ENCODE assay signal across 33 cellular contexts in the genomic region with DNA sequence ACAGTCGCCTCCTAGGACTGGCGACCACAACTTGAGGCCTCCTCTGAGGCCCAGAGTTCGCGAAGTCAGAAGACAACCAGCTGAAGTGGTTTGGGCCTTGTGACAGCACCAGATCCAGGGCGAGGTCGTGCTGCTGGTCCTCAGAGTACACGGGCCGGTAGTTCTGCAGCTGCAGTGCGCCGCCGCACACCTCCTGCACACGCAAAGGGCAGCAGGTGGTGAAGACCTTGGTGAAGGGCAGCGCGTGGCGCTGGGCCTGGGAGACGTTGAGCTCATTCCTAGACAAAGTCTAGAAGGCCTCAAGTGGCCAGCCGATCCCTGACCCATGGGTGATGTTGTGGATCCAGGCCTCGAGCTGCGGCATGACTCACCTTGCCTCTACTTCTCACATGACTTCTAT. TPM values are rescaled to one million over a fixed set of nuclear protein-coding genes. Genes with fewer than 3 reads are reported as not detected.
"Had no signal": no experiment of that assay in that cellular context is flagged by ENCODE, and none has a peak within 500 bp of the region (broad histone marks: within the 10 kb centered on the region; RNA-seq: fewer than 3 reads in every experiment).

No MANE protein-coding gene starts in this region.

- H3K9me3 Mint-ChIP-seq: activated naive CD4-positive, alpha-beta T cell treated with anti-CD3 and anti-CD28 coated beads for 36 hours; activated naive CD8-positive, alpha-beta T cell treated with anti-CD3 and anti-CD28 coated beads, Interleukin-2, amount 10 ng/mL, durations not matched to agents 7 days and 5 days; memory B cell; neural progenitor cell had no signal

- H3K4me1 Mint-ChIP-seq: brain had no signal

- H3K36me3 Mint-ChIP-seq: brain; memory B cell; natural killer cell; neural progenitor cell; stimulated activated naive B cell treated with anti-CD40 and anti-IgM and Interleukin-4, amounts not matched to agents 10 μg/mL and 1 μg/mL and 100 μg/mL, for 72 hours had no signal

- H3K27me3 Mint-ChIP-seq: activated naive CD8-positive, alpha-beta T cell treated with anti-CD3 and anti-CD28 coated beads, Interleukin-2, amount 10 ng/mL, durations not matched to agents 7 days and 5 days had no signal

- H3K4me3 ChIP-seq: ascending aorta, cardiac muscle cell, colonic mucosa, gastrocnemius medialis, neural progenitor cell, ovary, sigmoid colon, stomach, thyroid gland, upper lobe of left lung had no signal

- H3K4me3 Mint-ChIP-seq: activated naive CD4-positive, alpha-beta T cell treated with anti-CD3 and anti-CD28 coated beads for 36 hours; activated naive CD8-positive, alpha-beta T cell treated with anti-CD3 and anti-CD28 coated beads, Interleukin-2, amount 10 ng/mL, durations not matched to agents 7 days and 5 days; brain; memory B cell; natural killer cell; neural progenitor cell; stimulated activated naive B cell treated with anti-CD40 and anti-IgM and Interleukin-4, amounts not matched to agents 10 μg/mL and 1 μg/mL and 100 μg/mL, for 72 hours had no signal

- H3K27ac Mint-ChIP-seq: activated naive CD4-positive, alpha-beta T cell treated with anti-CD3 and anti-CD28 coated beads for 36 hours; activated naive CD8-positive, alpha-beta T cell treated with anti-CD3 and anti-CD28 coated beads, Interleukin-2, amount 10 ng/mL, durations not matched to agents 7 days and 5 days; neural progenitor cell; progenitor cell of endocrine pancreas had no signal

- H3K4me2 ChIP-seq: neural progenitor cell had no signal

- H3K4me1 ChIP-seq: ascending aorta, gastrocnemius medialis, neural progenitor cell, sigmoid colon had no signal

- ATAC-seq: gastrocnemius medialis; natural killer cell; stimulated activated naive B cell treated with anti-CD40 and anti-IgM and Interleukin-4, amounts not matched to agents 10 μg/mL and 1 μg/mL and 100 μg/mL, for 72 hours had no signal

- H3K9me3 ChIP-seq: ascending aorta, colonic mucosa, gastrocnemius medialis, ovary, sigmoid colon, stomach, thyroid gland, upper lobe of left lung had no signal

- DNase-seq: activated CD4-positive, alpha-beta T cell treated with anti-CD3 and anti-CD28 coated beads, Interleukin-2, amount 50 U/mL, for 1 hour; activated effector memory CD4-positive, alpha-beta T cell treated with anti-CD3 and anti-CD28 coated beads, Interleukin-2, amount 50 U/mL, for 16 hours; activated naive CD4-positive, alpha-beta T cell treated with anti-CD3 and anti-CD28 coated beads for 36 hours; activated naive CD8-positive, alpha-beta T cell treated with anti-CD3 and anti-CD28 coated beads, Interleukin-2, amount 10 ng/mL, durations not matched to agents 7 days and 5 days; cerebellar nuclear complex; colonic mucosa; effector CD8-positive, alpha-beta T cell; gastrocnemius medialis; glutamatergic neuron; hippocampal formation; left colon; midbrain; natural killer cell; ovary; retina; sigmoid colon; small intestine; stimulated activated CD4-positive, alpha-beta T cell treated with anti-CD3 and anti-CD28 coated beads, Interleukin-1b, Interleukin-23, amount 100 ng/mL, for 48 hours; stimulated activated CD4-positive, alpha-beta T cell treated with anti-CD3 and anti-CD28 coated beads, Interleukin-4, amount 100 ng/mL, for 4 hours; stimulated activated CD8-positive, alpha-beta memory T cell treated with anti-CD3 and anti-CD28 coated beads, Interleukin-4, amount 100 ng/mL, for 48 hours; stimulated activated naive B cell treated with anti-CD40 and anti-IgM and Interleukin-4, amounts not matched to agents 10 μg/mL and 1 μg/mL and 100 μg/mL, for 72 hours; stomach; thyroid gland had no signal

- H2AFZ ChIP-seq: neural progenitor cell had no signal

- H3K36me3 ChIP-seq: ascending aorta, cardiac muscle cell, colonic mucosa, gastrocnemius medialis, neural progenitor cell, ovary, sigmoid colon, stomach, thyroid gland, upper lobe of left lung had no signal

- H3K27ac ChIP-seq: ascending aorta, cardiac muscle cell, colonic mucosa, epithelial cell of prostate, gastrocnemius medialis, neural progenitor cell, ovary, sigmoid colon, upper lobe of left lung had no signal

- H3K27me3 ChIP-seq: ascending aorta, colonic mucosa, gastrocnemius medialis, neural progenitor cell, ovary, stomach, thyroid gland, upper lobe of left lung had no signal

RNA-seq across cellular contexts. Expression of gene CD3E, which starts 18.2 kb away (rescaled TPM):
- total RNA-seq: ascending aorta, cardiac muscle cell, dermis microvascular lymphatic vessel endothelial cell, progenitor cell of endocrine pancreas had no signal
- polyA plus RNA-seq: cardiac muscle cell, keratinocyte had no signal

RNA-seq across cellular contexts. Expression of gene CD3D, which starts 19.8 kb away (rescaled TPM):
- total RNA-seq: ascending aorta, cardiac muscle cell, dermis microvascular lymphatic vessel endothelial cell, progenitor cell of endocrine pancreas had no signal
- polyA plus RNA-seq: cardiac muscle cell, keratinocyte had no signal

RNA-seq across cellular contexts. Expression of gene CD3G, which starts 21.4 kb away (rescaled TPM):
- total RNA-seq: ascending aorta, cardiac muscle cell, dermis microvascular lymphatic vessel endothelial cell, progenitor cell of endocrine pancreas had no signal
- polyA plus RNA-seq: cardiac muscle cell, keratinocyte had no signal

RNA-seq across cellular contexts. Expression of gene MPZL2, which starts 58.6 kb away (rescaled TPM):
- total RNA-seq: cardiac muscle cell had no signal
